In genomic region chr4:680565-680930, GRCh38 we compare ENCODE assay signal across 9 cellular contexts. TPM values are rescaled to one million over a fixed set of nuclear protein-coding genes. Genes with fewer than 3 reads are reported as not detected.
A peak's percentile ranks its signal among the peaks of the same experiment; 100 is the strongest.
DNase-seq lines count a peak whose midpoint lies in the region; ATAC-seq and TF ChIP-seq lines count a peak whose summit lies in the region.
"Had no signal": no experiment of that assay in that cellular context is flagged by ENCODE, and none has a peak within 500 bp of the region (broad histone marks: within the 10 kb centered on the region; RNA-seq: fewer than 3 reads in every experiment).

No MANE protein-coding gene starts in this region.

- no peaks in the 10 kb centered on the region for H3K9me3 ChIP-seq in left ventricle myocardium inferior (replicated peaks)

- no peak for TF ChIP-seq CTCF in GM12875 (IDR thresholded peaks at IDR 0.05; ENCODE audit: borderline replicate concordance, insufficient read depth, low read depth, low read length)
- TF ChIP-seq CTCF in VCaP (conservative IDR thresholded peaks at IDR 0.05), result no peak
- TF ChIP-seq CTCF in left ventricle myocardium inferior (IDR thresholded peaks at IDR 0.05; ENCODE audit: borderline replicate concordance), result no peak

- H3K27ac Mint-ChIP-seq in stimulated activated effector memory CD8-positive, alpha-beta T cell treated with anti-CD3 and anti-CD28 coated beads, Interleukin-12 subunit alpha, Interleukin-12 subunit beta, amount 100 ng/mL, for 72 hours, result peak overlapping the region; percentile 81

- peaks cover 37% of the 10 kb centered on the region for H3K4me1 ChIP-seq in left ventricle myocardium inferior

- H3K9me3 Mint-ChIP-seq in stimulated activated effector memory CD8-positive, alpha-beta T cell treated with anti-CD3 and anti-CD28 coated beads, Interleukin-12 subunit alpha, Interleukin-12 subunit beta, amount 100 ng/mL, for 72 hours, result no peaks in the 10 kb centered on the region

- peak overlapping the region; percentile 64; the same call in 1 of the 2 replicates for H3K27ac ChIP-seq in VCaP
- no peak overlapping the region for H3K27ac ChIP-seq in left ventricle myocardium inferior (replicated peaks)

- H3K36me3 ChIP-seq in left ventricle myocardium inferior, result no peaks in the 10 kb centered on the region

- peak; percentile 42 for ATAC-seq in stimulated activated effector memory CD8-positive, alpha-beta T cell treated with anti-CD3 and anti-CD28 coated beads, Interleukin-12 subunit alpha, Interleukin-12 subunit beta, amount 100 ng/mL, for 72 hours
- ATAC-seq in GM18868 (IDR thresholded peaks at IDR 0.05; ENCODE audit: unreplicated experiment), result no peak
- no peak for ATAC-seq in esophagus mucosa

- H3K36me3 Mint-ChIP-seq in stimulated activated effector memory CD8-positive, alpha-beta T cell treated with anti-CD3 and anti-CD28 coated beads, Interleukin-12 subunit alpha, Interleukin-12 subunit beta, amount 100 ng/mL, for 72 hours, result peaks cover 6% of the 10 kb centered on the region

- DNase-seq in left ventricle myocardium inferior (no peak), epidermal melanocyte (ENCODE audit: insufficient read length, low spot score) (no peak), SIG-M5 treated with dmso at 0.1 percent for 504 hours (lab: John Stamatoyannopoulos, UW; ENCODE audit: unreplicated experiment) (no peak)
- no peak for DNase-seq in stimulated activated effector memory CD8-positive, alpha-beta T cell treated with anti-CD3 and anti-CD28 coated beads, Interleukin-12 subunit alpha, Interleukin-12 subunit beta, amount 100 ng/mL, for 72 hours (ENCODE audit: low spot score in 2 of 2)
- DNase-seq: occipital lobe had no signal

- H3K4me1 Mint-ChIP-seq in stimulated activated effector memory CD8-positive, alpha-beta T cell treated with anti-CD3 and anti-CD28 coated beads, Interleukin-12 subunit alpha, Interleukin-12 subunit beta, amount 100 ng/mL, for 72 hours, result peaks cover 20% of the 10 kb centered on the region

- H3K27me3 ChIP-seq in left ventricle myocardium inferior (ENCODE audit: low read depth), result no peaks in the 10 kb centered on the region

- peak overlapping the region; percentile 77 for H3K4me3 Mint-ChIP-seq in stimulated activated effector memory CD8-positive, alpha-beta T cell treated with anti-CD3 and anti-CD28 coated beads, Interleukin-12 subunit alpha, Interleukin-12 subunit beta, amount 100 ng/mL, for 72 hours

- H3K4me3 ChIP-seq in GM12875 (ENCODE audit: low read depth, low read length) (peak overlapping the region; percentile 30), left ventricle myocardium inferior (peak overlapping the region; percentile 71)

- intact Hi-C loops in left ventricle myocardium inferior (cut with micrococcal nuclease), result no loop called here

RNA-seq across cellular contexts. Expression of gene MYL5, which starts 6.2 kb away (rescaled TPM):
- total RNA-seq in left ventricle myocardium inferior (4.5 TPM), esophagus mucosa (22.2 TPM)

RNA-seq across cellular contexts. Expression of gene ATP5ME, which starts 6.5 kb away (rescaled TPM):
- 914 TPM for total RNA-seq in left ventricle myocardium inferior
- 344 TPM for total RNA-seq in esophagus mucosa

RNA-seq across cellular contexts. Expression of gene SLC49A3, which starts 8.4 kb away (rescaled TPM):
- total RNA-seq in left ventricle myocardium inferior, result 12.0 TPM
- 2.7 TPM for total RNA-seq in esophagus mucosa

RNA-seq across cellular contexts. Expression of gene PCGF3, which starts 25.1 kb away (rescaled TPM):
- total RNA-seq in left ventricle myocardium inferior (21.5 TPM), esophagus mucosa (30.5 TPM)

RNA-seq across cellular contexts. Expression of gene PDE6B, which starts 55.2 kb away (rescaled TPM):
- total RNA-seq in left ventricle myocardium inferior (2.7 TPM), esophagus mucosa (0.88 TPM)
